8 cellular contexts compared by ENCODE assay signal in the genomic region with DNA sequence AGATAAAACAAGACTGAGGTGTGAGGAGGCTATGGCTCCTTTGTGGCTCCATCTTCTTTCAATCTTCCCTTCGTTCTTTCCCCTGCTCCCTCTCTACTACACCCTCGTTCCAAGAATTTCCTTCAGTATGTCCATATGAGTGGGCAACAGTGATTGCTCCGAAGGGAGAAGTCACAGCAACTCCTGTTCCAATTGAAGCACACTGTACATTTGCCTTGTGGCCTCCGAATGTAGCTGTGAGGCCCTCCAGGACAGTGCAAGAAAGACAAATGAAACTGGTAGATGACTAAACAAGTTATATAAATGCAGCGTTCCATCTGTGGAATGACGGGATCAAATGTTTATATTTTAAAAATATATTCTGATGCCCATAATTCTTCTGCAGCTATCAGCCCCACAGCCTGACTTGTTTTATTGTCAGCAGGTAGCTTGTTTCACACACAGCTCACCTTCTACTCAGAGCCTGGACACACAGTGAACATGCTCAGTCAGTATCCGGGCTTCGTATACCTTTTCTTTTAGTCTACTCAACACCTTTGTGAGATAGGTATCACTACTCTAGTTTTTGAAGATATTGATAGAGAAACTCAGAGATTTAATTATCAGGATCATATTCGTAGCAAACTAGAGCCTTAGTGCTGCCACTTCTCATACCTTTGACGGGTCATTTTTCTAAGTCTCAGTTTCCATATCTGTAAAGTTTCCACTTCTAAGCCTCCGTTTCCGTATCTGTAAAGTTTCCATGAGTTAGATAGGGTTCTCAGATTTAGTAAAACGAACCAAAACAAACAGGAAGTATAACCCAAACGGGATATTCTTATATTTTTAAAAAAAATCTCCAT. TPM values are rescaled to one million over a fixed set of nuclear protein-coding genes. Genes with fewer than 3 reads are reported as not detected.
DNase-seq lines count a peak whose midpoint lies in the region; ATAC-seq and TF ChIP-seq lines count a peak whose summit lies in the region.

No MANE protein-coding gene starts in this region.

- peak overlapping the region; percentile 96 for H3K27ac ChIP-seq in effector memory CD4-positive, alpha-beta T cell (ENCODE audit: insufficient read depth, low read length, poor library complexity, severe bottlenecking)
- peak overlapping the region; percentile 91 for H3K27ac ChIP-seq in rectal smooth muscle tissue (ENCODE audit: low read depth, low read length)

- no peak overlapping the region for H3K9ac ChIP-seq in rectal smooth muscle tissue (ENCODE audit: low read length)

- peak overlapping the region; percentile 99 for H3K4me3 ChIP-seq in effector memory CD4-positive, alpha-beta T cell (ENCODE audit: insufficient read depth, low read depth, low read length, poor library complexity, severe bottlenecking)
- peak overlapping the region; percentile 59 for H3K4me3 ChIP-seq in rectal smooth muscle tissue (ENCODE audit: low read length)

- H3K27me3 ChIP-seq in effector memory CD4-positive, alpha-beta T cell (replicated peaks; ENCODE audit: control insufficient read depth, insufficient read depth, low read length, poor library complexity, severe bottlenecking), result no peaks in the 10 kb centered on the region
- H3K27me3 ChIP-seq in rectal smooth muscle tissue (ENCODE audit: control insufficient read depth, insufficient read depth, low read length), result no peaks in the 10 kb centered on the region

- ATAC-seq in GM19452 (IDR thresholded peaks at IDR 0.05; ENCODE audit: unreplicated experiment), result no peak
- no peak for ATAC-seq in omental fat pad (ENCODE audit: low FRiP score)

- H3K4me1 ChIP-seq in effector memory CD4-positive, alpha-beta T cell (ENCODE audit: control insufficient read depth, insufficient read depth, low read length, poor library complexity, severe bottlenecking), result peaks cover 13% of the 10 kb centered on the region
- peaks cover 7% of the 10 kb centered on the region for H3K4me1 ChIP-seq in rectal smooth muscle tissue (ENCODE audit: control insufficient read depth, insufficient read depth, low read length)

- no peaks in the 10 kb centered on the region for H3K9me3 ChIP-seq in effector memory CD4-positive, alpha-beta T cell (ENCODE audit: control insufficient read depth, low read length)

- no peak for TF ChIP-seq CTCF in omental fat pad (IDR thresholded peaks at IDR 0.05)

- DNase-seq in NCI-H2227 (lab: John Stamatoyannopoulos, UW; ENCODE audit: unreplicated experiment), result peak; percentile 19
- DNase-seq in NCI-H2227 treated with DMSO at 0.1 percent for 48 hours (lab: John Stamatoyannopoulos, UW), result no peak
- DNase-seq in NCI-H69 (lab: John Stamatoyannopoulos, UW), result peak; percentile 11
- DNase-seq in effector memory CD4-positive, alpha-beta T cell, result peak in 1 of 3 donors; percentile 9
- no peak for DNase-seq in NCI-H524 (lab: John Stamatoyannopoulos, UW)
- DNase-seq in omental fat pad (ENCODE audit: low spot score), result no peak

- H3K36me3 ChIP-seq in effector memory CD4-positive, alpha-beta T cell (ENCODE audit: control insufficient read depth, insufficient read depth, low read length), result no peaks in the 10 kb centered on the region
- no peaks in the 10 kb centered on the region for H3K36me3 ChIP-seq in rectal smooth muscle tissue (ENCODE audit: control insufficient read depth, insufficient read depth, low read length)

RNA-seq across cellular contexts. Expression of a gene that starts 1.2 kb away (rescaled TPM):
- total RNA-seq in omental fat pad, result 10 to 100 TPM; 39.0 to 73.5 (median 53.7) TPM

Comparison
In these comparisons a context has a peak if more than half of its experiments do, and no peak if none do; other contexts are left out.
1. DNase-seq: peak in NCI-H2227 (single experiment) and NCI-H69 (single experiment); none in NCI-H2227 treated with DMSO at 0.1 percent for 48 hours (single experiment), NCI-H524 (0 of 2) and omental fat pad (single experiment).